Comparison of ENCODE assay signal across 8 cellular contexts in genomic region chr4:91113130-91113706, GRCh38.
DNase-seq lines count a peak whose midpoint lies in the region; ATAC-seq and TF ChIP-seq lines count a peak whose summit lies in the region.

No MANE protein-coding gene starts in this region.

- no CpG with 5 or more reads among the region's 4 CpGs for WGBS in iPS DF 6.9 (ENCODE audit: insufficient coverage, insufficient read length)
- 21 to 22% methylated on average over 4 of the region's 4 CpGs for WGBS in aorta, 2 donors

- H3K9me3 Mint-ChIP-seq in Caco-2 (ENCODE audit: unreplicated experiment) (no peaks in the 10 kb centered on the region), GM23338 (peaks cover 24% of the 10 kb centered on the region)
- no peaks in the 10 kb centered on the region for H3K9me3 Mint-ChIP-seq in activated T-cell treated with anti-CD3 and anti-CD28 coated beads, Interleukin-2, amount 50 U/mL, for 4 hours

- no peaks in the 10 kb centered on the region for H3K79me2 ChIP-seq in GM23338 (replicated peaks; ENCODE audit: insufficient read depth)

- intact Hi-C loops in Caco-2 (cut with micrococcal nuclease; ENCODE audit: unreplicated experiment) (loop anchor here (1.0 to 5.0 kb wide), 4 partner anchors 389 to 1049 kb away; no protein-coding TSS in a partner anchor), Panc1 (cut with micrococcal nuclease; ENCODE audit: unreplicated experiment) (loop anchor here (5.0 kb wide), 1 partner anchor 1274 kb away; no protein-coding TSS in a partner anchor), aorta (cut with DNase I) (loop anchor here in 1 of 2 donors (10.0 kb wide), 1 partner anchor 1272 kb away; no protein-coding TSS in a partner anchor)

- ATAC-seq in GM23338 (peak; percentile 69), Panc1 (0 out of 2 replicates have a peak, but pooled peaks have one; percentile 48), T-helper 17 cell (no peak), aorta (ENCODE audit: low FRiP score) (no peak)
- ATAC-seq in activated T-cell treated with anti-CD3 and anti-CD28 coated beads, Interleukin-2, amount 50 U/mL, for 4 hours, result no peak

- H3K4me3 Mint-ChIP-seq in Caco-2 (ENCODE audit: unreplicated experiment), result no peak overlapping the region
- H3K4me3 Mint-ChIP-seq in GM23338, result no peak overlapping the region
- no peak overlapping the region for H3K4me3 Mint-ChIP-seq in T-helper 17 cell
- no peak overlapping the region for H3K4me3 Mint-ChIP-seq in activated T-cell treated with anti-CD3 and anti-CD28 coated beads, Interleukin-2, amount 50 U/mL, for 4 hours

- no peaks in the 10 kb centered on the region for H3F3A ChIP-seq in GM23338 (replicated peaks; ENCODE audit: low read depth)

- H3K36me3 Mint-ChIP-seq in Caco-2 (ENCODE audit: insufficient read depth, unreplicated experiment), result no peaks in the 10 kb centered on the region
- H3K36me3 Mint-ChIP-seq in GM23338 (ENCODE audit: low read depth), result peaks cover 21% of the 10 kb centered on the region; the same call in 2 of the 3 replicates
- no peaks in the 10 kb centered on the region for H3K36me3 Mint-ChIP-seq in T-helper 17 cell (ENCODE audit: low read depth)
- H3K36me3 Mint-ChIP-seq in activated T-cell treated with anti-CD3 and anti-CD28 coated beads, Interleukin-2, amount 50 U/mL, for 4 hours (ENCODE audit: insufficient read depth), result no peaks in the 10 kb centered on the region

- TF ChIP-seq CTCF in Caco-2 (IDR thresholded peaks at IDR 0.05; ENCODE audit: insufficient read depth in 1 of 2, low read depth in 1 of 2, low read length in 1 of 2, severe bottlenecking in 1 of 2, unreplicated experiment in 1 of 2) (peak; percentile 47 to 78), GM23338 (conservative IDR thresholded peaks at IDR 0.05; ENCODE audit: low read depth in 2 of 2) (peak; percentile 81 to 89), Panc1 (IDR thresholded peaks at IDR 0.05) (peak; percentile 60; the same call in 1 of the 2 replicates)

- no peaks in the 10 kb centered on the region for H4K20me1 ChIP-seq in GM23338 (replicated peaks; ENCODE audit: insufficient read depth)

- H3K4me1 ChIP-seq in Caco-2, result no peaks in the 10 kb centered on the region
- 0 out of 2 replicates have a peak, but pooled peaks cover 9% of the 10 kb centered on the region for H3K4me1 ChIP-seq in GM23338 (ENCODE audit: insufficient read depth)
- no peaks in the 10 kb centered on the region for H3K4me1 ChIP-seq in Panc1 (ENCODE audit: control insufficient read depth, insufficient read depth, low read length)
- H3K4me1 ChIP-seq in iPS DF 6.9 (ENCODE audit: control insufficient read depth, insufficient read depth, low read length), result no peaks in the 10 kb centered on the region; the same call in 1 of the 2 replicates
- H3K4me1 ChIP-seq in aorta (ENCODE audit: control insufficient read depth in 1 of 2, insufficient read depth in 2 of 2, low read length in 2 of 2), result no peaks in the 10 kb centered on the region

- POLR2A ChIA-PET in Caco-2 (lab: Charles Lee) (no interaction called here), Panc1 (lab: Charles Lee) (no interaction called here)

- no peaks in the 10 kb centered on the region for H3K9me2 ChIP-seq in GM23338 (ENCODE audit: insufficient read depth)

- H2AFZ ChIP-seq in GM23338, result no peak overlapping the region

- in situ Hi-C loops in Panc1 (cut with HindIII; ENCODE audit: low pct_unique_long_range_greater_than_20kb, low sequenced_read_pairs), result no loop called here

- no peak overlapping the region for H3K27ac ChIP-seq in GM23338 (ENCODE audit: low read depth)
- no peak overlapping the region for H3K27ac ChIP-seq in Panc1 (ENCODE audit: low read length)
- no peak overlapping the region for H3K27ac ChIP-seq in iPS DF 6.9 (ENCODE audit: low read length)
- H3K27ac ChIP-seq in aorta (ENCODE audit: low read depth in 1 of 2, low read length in 2 of 2), result no peak overlapping the region

- H3K27ac Mint-ChIP-seq in Caco-2 (ENCODE audit: unreplicated experiment), result no peak overlapping the region
- no peak overlapping the region; the same call in 1 of the 2 replicates for H3K27ac Mint-ChIP-seq in GM23338
- no peak overlapping the region for H3K27ac Mint-ChIP-seq in T-helper 17 cell

- H3K4me1 Mint-ChIP-seq in Caco-2 (ENCODE audit: low read depth, unreplicated experiment) (no peaks in the 10 kb centered on the region), GM23338 (peaks cover 6% of the 10 kb centered on the region; the same call in 2 of the 3 replicates), T-helper 17 cell (no peaks in the 10 kb centered on the region)
- H3K4me1 Mint-ChIP-seq in activated T-cell treated with anti-CD3 and anti-CD28 coated beads, Interleukin-2, amount 50 U/mL, for 4 hours (ENCODE audit: low read depth), result no peaks in the 10 kb centered on the region

- no peaks in the 10 kb centered on the region for H3K36me3 ChIP-seq in Caco-2 (ENCODE audit: control insufficient read depth, insufficient read depth, low read length)
- H3K36me3 ChIP-seq in GM23338 (ENCODE audit: insufficient read depth), result no peaks in the 10 kb centered on the region
- H3K36me3 ChIP-seq in Panc1 (ENCODE audit: control insufficient read depth, insufficient read depth, low read length), result no peaks in the 10 kb centered on the region
- no peaks in the 10 kb centered on the region for H3K36me3 ChIP-seq in iPS DF 6.9 (ENCODE audit: control insufficient read depth, insufficient read depth, low read length)
- no peaks in the 10 kb centered on the region for H3K36me3 ChIP-seq in aorta (ENCODE audit: control insufficient read depth in 1 of 2, insufficient read depth in 2 of 2, low read length in 1 of 2)

- H3K27me3 ChIP-seq in Caco-2 (replicated peaks; ENCODE audit: control insufficient read depth, insufficient read depth, low read length) (no peaks in the 10 kb centered on the region), GM23338 (ENCODE audit: insufficient read depth) (no peaks in the 10 kb centered on the region), Panc1 (ENCODE audit: control insufficient read depth, insufficient read depth, low read length) (no peaks in the 10 kb centered on the region), iPS DF 6.9 (ENCODE audit: control insufficient read depth, insufficient read depth, low read length) (no peaks in the 10 kb centered on the region), aorta (ENCODE audit: control insufficient read depth in 1 of 2, insufficient read depth in 2 of 2, low read length in 1 of 2) (no peaks in the 10 kb centered on the region)

- H3K4me3 ChIP-seq in Caco-2 (ENCODE audit: low read depth, low read length) (no peak overlapping the region), GM23338 (no peak overlapping the region), Panc1 (ENCODE audit: low read depth in 2 of 2, low read length in 2 of 2) (no peak overlapping the region), iPS DF 6.9 (ENCODE audit: low read length) (no peak overlapping the region), aorta (ENCODE audit: low read length in 2 of 2) (no peak overlapping the region)

- H3K27me3 Mint-ChIP-seq in Caco-2 (ENCODE audit: insufficient read depth, unreplicated experiment) (no peaks in the 10 kb centered on the region), GM23338 (ENCODE audit: insufficient read depth, low read depth, poor library complexity) (no peaks in the 10 kb centered on the region), T-helper 17 cell (no peaks in the 10 kb centered on the region)
- no peaks in the 10 kb centered on the region for H3K27me3 Mint-ChIP-seq in activated T-cell treated with anti-CD3 and anti-CD28 coated beads, Interleukin-2, amount 50 U/mL, for 4 hours (ENCODE audit: low read depth)

- peak in 1 of 2 experiments; percentile 23 for DNase-seq in Caco-2
- peak; percentile 82 for DNase-seq in GM23338 (ENCODE audit: low spot score)
- DNase-seq in Panc1 (ENCODE audit: low read depth, low spot score), result peak; percentile 32
- peak; percentile 61 for DNase-seq in iPS DF 6.9 (ENCODE audit: low read depth, low spot score)
- DNase-seq in T-helper 17 cell, result no peak
- DNase-seq in activated T-cell treated with anti-CD3 and anti-CD28 coated beads, Interleukin-2, amount 50 U/mL, for 4 hours, result no peak
- no peak for DNase-seq in aorta
- DNase-seq in activated CD4-positive, alpha-beta T cell treated with anti-CD3 and anti-CD28 coated beads, Interleukin-2, amount 50 U/mL, for 48 hours, result no peak

- no peak overlapping the region for H3K4me2 ChIP-seq in GM23338

- H3K9me3 ChIP-seq in Caco-2 (no peaks in the 10 kb centered on the region), Panc1 (ENCODE audit: control insufficient read depth, insufficient read depth, low read depth, low read length) (no peaks in the 10 kb centered on the region), iPS DF 6.9 (ENCODE audit: control insufficient read depth, insufficient read depth, low read length) (no peaks in the 10 kb centered on the region), T-helper 17 cell (ENCODE audit: control insufficient read depth, low read length, poor library complexity, severe bottlenecking) (no peaks in the 10 kb centered on the region), aorta (ENCODE audit: control insufficient read depth, low read length) (no peaks in the 10 kb centered on the region)

- CTCF ChIA-PET in Caco-2 (lab: Charles Lee), result no interaction called here
- CTCF ChIA-PET in Panc1 (lab: Charles Lee), result interaction anchor here (0.6 to 0.7 kb wide), 2 partner anchors 208 to 1186 kb away, joined by 3 to 6 read pairs; no protein-coding TSS in a partner anchor

- no TSS peak for BruUV-seq in Caco-2 (replicated peaks; lab: Mats Ljungman, UMichigan)
- no TSS peak for BruUV-seq in Panc1 (replicated peaks; lab: Mats Ljungman, UMichigan)

Comparison
In these comparisons a context has a peak if more than half of its experiments do, and no peak if none do; other contexts are left out.
1. DNase-seq: peak in GM23338 (single experiment), Panc1 (single experiment) and iPS DF 6.9 (single experiment); none in T-helper 17 cell (0 of 3), activated T-cell treated with anti-CD3 and anti-CD28 coated beads, Interleukin-2, amount 50 U/mL, for 4 hours (single experiment), aorta (0 of 2) and activated CD4-positive, alpha-beta T cell treated with anti-CD3 and anti-CD28 coated beads, Interleukin-2, amount 50 U/mL, for 48 hours (0 of 2).
2. ATAC-seq: peak in GM23338 (single experiment) and Panc1 (single experiment); none in T-helper 17 cell (single experiment), activated T-cell treated with anti-CD3 and anti-CD28 coated beads, Interleukin-2, amount 50 U/mL, for 4 hours (0 of 2) and aorta (single experiment).
3. Peak in every context shown above with its lines, with median percentiles within 50 percentile points of each other: CTCF ChIP-seq.